ENCODE assay signal across 1 cellular context in genomic region chr6:108211676-108212075, GRCh38.
TF ChIP-seq lines count a peak whose summit lies in the region.

No MANE protein-coding gene starts in this region.

TF ChIP-seq in GM12878, 131 proteins besides CTCF, POLR2A, EP300 and RAD21:
- TF ChIP-seq ZBTB40 (IDR thresholded peaks at IDR 0.05; ENCODE audit: borderline replicate concordance) (no peak), PAX5 (IDR thresholded peaks at IDR 0.05; ENCODE audit: borderline replicate concordance, low read depth, low read length) (no peak), BCL3 (IDR thresholded peaks at IDR 0.05; ENCODE audit: borderline replicate concordance, insufficient read depth, low read depth, low read length, poor library complexity, severe bottlenecking) (no peak), RCOR1 (conservative IDR thresholded peaks at IDR 0.05; ENCODE audit: low read depth, low read length) (no peak), IKZF1 (conservative IDR thresholded peaks at IDR 0.05) (no peak), ATF2 (IDR thresholded peaks at IDR 0.05; ENCODE audit: low read length) (no peak), SPI1 (IDR thresholded peaks at IDR 0.05; ENCODE audit: borderline replicate concordance, insufficient read depth, low read depth, low read length) (no peak)
